ENCODE assay signal across 8 cellular contexts in the genomic region with DNA sequence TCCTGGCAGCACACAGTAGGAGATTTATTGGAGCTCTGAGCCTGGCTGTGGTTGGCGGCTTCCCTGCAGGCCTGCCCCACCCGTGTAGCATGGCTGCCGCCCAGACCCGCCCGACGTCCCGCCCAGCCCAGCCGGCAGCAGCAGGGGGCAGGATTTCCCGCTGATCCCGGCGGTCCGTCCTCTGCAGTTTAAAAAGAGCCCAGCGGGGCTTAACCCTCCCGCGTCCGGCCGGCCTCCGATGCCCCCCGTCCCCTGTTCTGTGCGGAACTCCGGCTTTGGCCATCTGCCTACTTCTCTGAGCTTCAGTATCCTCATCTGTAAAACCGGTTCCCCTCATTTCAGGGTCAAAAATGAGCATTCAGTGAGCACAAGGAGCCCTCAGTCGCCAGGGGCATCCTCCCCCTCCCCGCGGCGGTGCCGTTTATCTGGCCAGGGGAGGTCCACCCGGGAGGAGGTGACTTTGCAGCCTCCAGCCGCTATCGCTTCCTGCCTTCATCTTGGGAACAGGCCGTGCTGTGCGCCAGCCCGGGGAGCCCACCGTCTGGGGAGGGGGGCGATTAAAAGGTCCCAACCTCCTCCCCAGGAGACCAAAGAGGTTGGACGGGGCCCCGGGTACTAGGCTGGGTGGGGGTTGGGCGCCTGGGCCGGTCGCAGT. TPM values are rescaled to one million over a fixed set of nuclear protein-coding genes. Genes with fewer than 3 reads are reported as not detected.
DNase-seq lines count a peak whose midpoint lies in the region; ATAC-seq, FAIRE-seq and TF ChIP-seq lines count a peak whose summit lies in the region.

TSS of gene GAS2L1 (plus strand) at position 476 of the 655 bp plus-strand sequence. CDS start 1,456 bp downstream, outside the sequence.

- peak within 1 kb of the TSS; percentile 94 for H3K4me2 ChIP-seq in A549
- peak within 1 kb of the TSS; percentile 90 for H3K4me2 ChIP-seq in mesenchymal stem cell (ENCODE audit: low read length, poor library complexity, severe bottlenecking)

- ATAC-seq in A549 = peak; percentile 51 to 79
- ATAC-seq in activated CD8-positive, alpha-beta T cell treated with anti-CD3 and anti-CD28 coated beads for 36 hours = peak; percentile 63
- no peak for ATAC-seq in GM19023 (IDR thresholded peaks at IDR 0.05; ENCODE audit: unreplicated experiment)

- FAIRE-seq in A549 (lab: Jason Lieb, UNC) = no peak

- peak within 1 kb of the TSS; percentile 65 for H3K4me3 Mint-ChIP-seq in activated CD8-positive, alpha-beta T cell treated with anti-CD3 and anti-CD28 coated beads for 36 hours

- H3K4ac ChIP-seq in mesenchymal stem cell (ENCODE audit: low read depth in 1 of 2, low read length in 2 of 2) = peak within 1 kb of the TSS; percentile 52 to 87

- peaks cover 29% of the 10 kb centered on the region for H3K4me1 Mint-ChIP-seq in activated CD8-positive, alpha-beta T cell treated with anti-CD3 and anti-CD28 coated beads for 36 hours (ENCODE audit: low read depth)

- H2BK12ac ChIP-seq in mesenchymal stem cell (ENCODE audit: low read length in 2 of 2) = peak within 1 kb of the TSS; percentile 82 to 93

- peak within 1 kb of the TSS; percentile 40 for H2AK5ac ChIP-seq in mesenchymal stem cell (ENCODE audit: low read length, severe bottlenecking)

- no peak for TF ChIP-seq POLR2A in A549 (IDR thresholded peaks at IDR 0.05; ENCODE audit: low read length)

- H3K27ac ChIP-seq in A549 = peak within 1 kb of the TSS; percentile 96 to 98
- H3K27ac ChIP-seq in mesenchymal stem cell (ENCODE audit: low read length, poor library complexity, severe bottlenecking) = peak within 1 kb of the TSS; percentile 81
- H3K27ac ChIP-seq in stomach smooth muscle (ENCODE audit: low read length) = peak within 1 kb of the TSS; percentile 62

- POLR2A ChIA-PET in A549 (lab: Yijun Ruan, JAX) = interaction anchor here (1.4 kb wide), 1 partner anchor 38 kb away, joined by 4 read pairs; the partner anchor contains the start of gene EWSR1
- POLR2A ChIA-PET in activated CD8-positive, alpha-beta T cell treated with anti-CD3 and anti-CD28 coated beads for 36 hours (lab: Charles Lee) = interaction anchor here (0.6 to 2.2 kb wide), 5 partner anchors 9 to 36 kb away, joined by 3 to 7 read pairs (median 3); no protein-coding TSS in a partner anchor

- H4K91ac ChIP-seq in mesenchymal stem cell (ENCODE audit: low read length) = peak within 1 kb of the TSS; percentile 76

- peak within 1 kb of the TSS; percentile 87 for H3K9ac ChIP-seq in mesenchymal stem cell (ENCODE audit: low read length)
- peak within 1 kb of the TSS; percentile 73 to 78 for H3K9ac ChIP-seq in stomach smooth muscle (ENCODE audit: low read length in 2 of 2)

- H2BK15ac ChIP-seq in mesenchymal stem cell (ENCODE audit: low read depth, poor library complexity, severe bottlenecking) = peak within 1 kb of the TSS; percentile 90

- peak; percentile 26; the same call in 1 of the 3 replicates for TF ChIP-seq CTCF in A549 (IDR thresholded peaks at IDR 0.05)
- peak; percentile 34 for TF ChIP-seq CTCF in GM06990 (IDR thresholded peaks at IDR 0.05; ENCODE audit: insufficient read depth, low read length, poor library complexity, severe bottlenecking)
- TF ChIP-seq CTCF in activated CD8-positive, alpha-beta T cell treated with anti-CD3 and anti-CD28 coated beads for 36 hours (IDR thresholded peaks at IDR 0.05) = peak; percentile 60
- peak; percentile 51 for TF ChIP-seq CTCF in epithelial cell of esophagus (IDR thresholded peaks at IDR 0.05; ENCODE audit: insufficient read depth, low read depth, low read length, missing control alignments)

- H3K23ac ChIP-seq in mesenchymal stem cell (ENCODE audit: low read length in 2 of 2) = peak within 1 kb of the TSS in 1 of 2 experiments; percentile 66

- WGBS in A549 (ENCODE audit: missing lambda C conversion rate) = 6% methylated on average over 12 of the region's 40 CpGs
- WGBS in mesenchymal stem cell = under 1% methylated on average over 37 of the region's 40 CpGs

- peak within 1 kb of the TSS; percentile 72 for H2AFZ ChIP-seq in mesenchymal stem cell (ENCODE audit: low read depth, low read length)

- H2BK120ac ChIP-seq in mesenchymal stem cell (ENCODE audit: low read depth, low read length) = peak within 1 kb of the TSS; percentile 95

- H2BK5ac ChIP-seq in mesenchymal stem cell (ENCODE audit: low read depth, low read length, poor library complexity, severe bottlenecking) = peak within 1 kb of the TSS; percentile 39

- H3K36me3 ChIP-seq in GM06990 (ENCODE audit: control insufficient read depth, insufficient read depth, low read length) = no peaks in the 10 kb centered on the region
- peaks cover 0 to 33% of the 10 kb centered on the region in 2 experiments for H3K36me3 ChIP-seq in mesenchymal stem cell (ENCODE audit: control insufficient read depth in 1 of 2, insufficient read depth in 2 of 2, low read depth in 1 of 2, low read length in 2 of 2)
- peaks cover 0 to 2% of the 10 kb centered on the region in 2 donors for H3K36me3 ChIP-seq in stomach smooth muscle (ENCODE audit: control insufficient read depth in 2 of 2, insufficient read depth in 2 of 2, low read length in 2 of 2)

- peak in 1 of 2 experiments; percentile 43; a peak in 2 of 5 replicates for TF ChIP-seq RAD21 in A549 (conservative IDR thresholded peaks at IDR 0.05 in 1 of 2, IDR thresholded peaks at IDR 0.05 in 1 of 2)

- no peak within 1 kb of the TSS for H3K27ac Mint-ChIP-seq in activated CD8-positive, alpha-beta T cell treated with anti-CD3 and anti-CD28 coated beads for 36 hours

- no peaks in the 10 kb centered on the region for H3K9me3 Mint-ChIP-seq in activated CD8-positive, alpha-beta T cell treated with anti-CD3 and anti-CD28 coated beads for 36 hours

- no peaks in the 10 kb centered on the region for H3K36me3 Mint-ChIP-seq in activated CD8-positive, alpha-beta T cell treated with anti-CD3 and anti-CD28 coated beads for 36 hours (ENCODE audit: low read depth)

- H4K8ac ChIP-seq in mesenchymal stem cell (ENCODE audit: low read length) = peak within 1 kb of the TSS; percentile 87

- H3K18ac ChIP-seq in mesenchymal stem cell (ENCODE audit: low read depth in 1 of 2, low read length in 2 of 2) = peak within 1 kb of the TSS; percentile 68 to 92

- intact Hi-C loops in activated CD8-positive, alpha-beta T cell treated with anti-CD3 and anti-CD28 coated beads for 36 hours (cut with micrococcal nuclease) = no loop called here

- H3K4me1 ChIP-seq in A549 (peaks cover 46% of the 10 kb centered on the region), mesenchymal stem cell (ENCODE audit: control insufficient read depth, insufficient read depth, low read depth, low read length) (peaks cover 52% of the 10 kb centered on the region), stomach smooth muscle (ENCODE audit: control insufficient read depth, insufficient read depth, low read length) (peaks cover 63% of the 10 kb centered on the region)

- H3K9me3 ChIP-seq in A549 = no peaks in the 10 kb centered on the region
- H3K9me3 ChIP-seq in mesenchymal stem cell (ENCODE audit: control insufficient read depth, low read length) = no peaks in the 10 kb centered on the region
- H3K9me3 ChIP-seq in stomach smooth muscle (ENCODE audit: control insufficient read depth in 2 of 2, low read length in 2 of 2) = no peaks in the 10 kb centered on the region

- no peaks in the 10 kb centered on the region; the same call in 1 of the 2 replicates for H3K27me3 ChIP-seq in GM06990 (replicated peaks; ENCODE audit: control insufficient read depth, insufficient read depth, low read length)
- no peaks in the 10 kb centered on the region for H3K27me3 ChIP-seq in mesenchymal stem cell (ENCODE audit: control insufficient read depth in 1 of 2, insufficient read depth in 1 of 2, low read length in 2 of 2)
- no peaks in the 10 kb centered on the region for H3K27me3 ChIP-seq in stomach smooth muscle (ENCODE audit: control insufficient read depth in 1 of 2, insufficient read depth in 2 of 2, low read length in 2 of 2)

- H3K27me3 Mint-ChIP-seq in activated CD8-positive, alpha-beta T cell treated with anti-CD3 and anti-CD28 coated beads for 36 hours = peaks cover 25% of the 10 kb centered on the region

- peak; percentile 76 to 86 for DNase-seq in A549 (ENCODE audit: low read depth in 1 of 2, low spot score in 1 of 2)
- DNase-seq in GM06990 (ENCODE audit: extremely low read depth, insufficient read length) = no peak
- DNase-seq in NCI-H2196 (lab: John Stamatoyannopoulos, UW; ENCODE audit: unreplicated experiment) = peak; percentile 54
- peak; percentile 64 for DNase-seq in activated CD8-positive, alpha-beta T cell treated with anti-CD3 and anti-CD28 coated beads for 36 hours
- peak; percentile 82 for DNase-seq in epithelial cell of esophagus (ENCODE audit: low read depth)
- DNase-seq in mesenchymal stem cell = peak; percentile 87

- H3K4me3 ChIP-seq in A549 (peak within 1 kb of the TSS; percentile 80), GM06990 (replicated peaks; ENCODE audit: low read depth, low read length) (peak within 1 kb of the TSS; percentile 30), epithelial cell of esophagus (ENCODE audit: low read length) (peak within 1 kb of the TSS; percentile 66), mesenchymal stem cell (ENCODE audit: insufficient read depth in 1 of 2, low read depth in 1 of 2, low read length in 2 of 2) (peak within 1 kb of the TSS; percentile 71 to 96), stomach smooth muscle (ENCODE audit: low read length in 2 of 2) (peak within 1 kb of the TSS; percentile 87 to 93)

- CTCF ChIA-PET in A549 (lab: Yijun Ruan, JAX) = interaction anchor here (0.6 to 5.6 kb wide), 19 partner anchors 8 to 60 kb away, joined by 3 to 40 read pairs (median 4); no protein-coding TSS in a partner anchor
- CTCF ChIA-PET in activated CD8-positive, alpha-beta T cell treated with anti-CD3 and anti-CD28 coated beads for 36 hours (lab: Charles Lee) = interaction anchor here (0.6 to 1.6 kb wide), 6 partner anchors 11 to 27 kb away, joined by 3 to 6 read pairs (median 4); no protein-coding TSS in a partner anchor

- H3K14ac ChIP-seq in mesenchymal stem cell (ENCODE audit: low read length in 2 of 2) = peak within 1 kb of the TSS in 1 of 2 experiments; percentile 91

- H3K79me1 ChIP-seq in mesenchymal stem cell (replicated peaks; ENCODE audit: low read length, poor library complexity, severe bottlenecking) = peaks cover 11% of the 10 kb centered on the region

- TF ChIP-seq EP300 in A549 (IDR thresholded peaks at IDR 0.05) = no peak

TF ChIP-seq in A549, 52 proteins besides CTCF, POLR2A, EP300 and RAD21 (continues in another document):
- TF ChIP-seq SMC3 (IDR thresholded peaks at IDR 0.05) (peak; percentile 20; the same call in 1 of the 3 replicates), GATA3 (IDR thresholded peaks at IDR 0.05; ENCODE audit: borderline replicate concordance) (no peak), PHF8 (IDR thresholded peaks at IDR 0.05; ENCODE audit: borderline replicate concordance, low read depth) (peak; percentile 18; the same call in 1 of the 2 replicates)

RNA-seq across cellular contexts. Expression of gene GAS2L1, which starts in this region (rescaled TPM):
- 6.5 and 7.6 TPM in 2 replicates for polyA plus RNA-seq in A549 (2011; rRNA removed)
- 31.1 and 43.7 TPM in 2 replicates for polyA plus RNA-seq in A549 (2012; cell fraction: cytosol; rRNA removed)
- 43.5 and 68.2 TPM in 2 replicates for polyA plus RNA-seq in A549 (2012; cell fraction: nucleus; rRNA removed)
- 14.8 to 17.2 TPM (median 16.5 TPM) in 3 replicates for polyA plus RNA-seq in A549 (2017; fragmentation: RNase III; extraction: RNeasy Plus Mini Kit Qiagen cat#74134 plus additional on column Dnase treatment)
- 6.1 and 7.3 TPM in 2 replicates for polyA minus RNA-seq in A549 (2011; rRNA and poly(A)+ RNA removed)
- 1 to 10 TPM in 1 of 2 experiments, under 1 TPM in 1; 0.36 to 1.1 TPM for total RNA-seq in activated CD8-positive, alpha-beta T cell treated with anti-CD3 and anti-CD28 coated beads for 36 hours
- polyA plus RNA-seq in mesenchymal stem cell (2013, experiment 1 of 2) = 21.8 TPM
- polyA plus RNA-seq in mesenchymal stem cell (2013, experiment 2 of 2) = 22.6 TPM

Comparison
In these comparisons a context has a peak if more than half of its experiments do, and no peak if none do; other contexts are left out.
1. H3K4me3 ChIP-seq: peak in every context shown above with its lines; median percentile 90 in stomach smooth muscle; 84 in mesenchymal stem cell; 80 in A549; 66 in epithelial cell of esophagus; 30 in GM06990.